In genomic region chr1:212514056-212514614, GRCh38 we compare ENCODE assay signal across 8 cellular contexts.
DNase-seq lines count a peak whose midpoint lies in the region; ATAC-seq and TF ChIP-seq lines count a peak whose summit lies in the region.

No MANE protein-coding gene starts in this region.

- peak overlapping the region in 8 of 10 donors; percentile 29 to 78 (median 56) for H3K4me3 Mint-ChIP-seq in naive thymus-derived CD4-positive, alpha-beta T cell

- peaks cover 1 to 13% (median 6%) of the 10 kb centered on the region in 7 donors for H3K4me1 Mint-ChIP-seq in naive thymus-derived CD4-positive, alpha-beta T cell

- H3K27ac Mint-ChIP-seq in naive thymus-derived CD4-positive, alpha-beta T cell: no peak overlapping the region

- no peaks in the 10 kb centered on the region for H3K9me3 ChIP-seq in naive thymus-derived CD4-positive, alpha-beta T cell (ENCODE audit: control insufficient read depth in 2 of 3, low read length in 3 of 3)

- peak; percentile 77 for DNase-seq in DMS79 treated with DMSO at 0.1 percent for 48 hours (lab: John Stamatoyannopoulos, UW)
- peak in 2 of 3 experiments; percentile 64 to 87 for DNase-seq in NCI-H1417 (lab: John Stamatoyannopoulos, UW)
- no peak for DNase-seq in coronary artery (ENCODE audit: low spot score)
- DNase-seq in naive thymus-derived CD4-positive, alpha-beta T cell: peak in 2 of 9 donors; percentile 8 to 14
- no peak for DNase-seq in middle frontal gyrus (ENCODE audit: extremely low spot score, low spot score)

- peak overlapping the region; percentile 60 for H3K4me3 ChIP-seq in coronary artery
- H3K4me3 ChIP-seq in naive thymus-derived CD4-positive, alpha-beta T cell (ENCODE audit: low read length): no peak overlapping the region

- POLR2A ChIA-PET in naive thymus-derived CD4-positive, alpha-beta T cell (lab: Charles Lee): no interaction called here

- TF ChIP-seq CTCF in coronary artery (IDR thresholded peaks at IDR 0.05): no peak

- peaks cover 0 to 2% (median 0%) of the 10 kb centered on the region in 11 donors for H3K9me3 Mint-ChIP-seq in naive thymus-derived CD4-positive, alpha-beta T cell

- intact Hi-C loops in naive thymus-derived CD4-positive, alpha-beta T cell (cut with micrococcal nuclease): no loop called here

- H3K27ac ChIP-seq in coronary artery: no peak overlapping the region
- H3K27ac ChIP-seq in naive thymus-derived CD4-positive, alpha-beta T cell (ENCODE audit: low read depth, low read length): no peak overlapping the region

- H3K27me3 Mint-ChIP-seq in naive thymus-derived CD4-positive, alpha-beta T cell: peaks cover 50 to 76% (median 57%) of the 10 kb centered on the region in 5 donors

- peaks cover 0 to 4% (median 0%) of the 10 kb centered on the region in 5 donors for H3K36me3 Mint-ChIP-seq in naive thymus-derived CD4-positive, alpha-beta T cell

- CTCF ChIA-PET in naive thymus-derived CD4-positive, alpha-beta T cell (lab: Charles Lee): no interaction called here

- ATAC-seq in naive thymus-derived CD4-positive, alpha-beta T cell: peak; percentile 34
- ATAC-seq in HG02763 (IDR thresholded peaks at IDR 0.05; ENCODE audit: unreplicated experiment) (no peak), GM21717 (IDR thresholded peaks at IDR 0.05; ENCODE audit: unreplicated experiment) (no peak), HG02981 (IDR thresholded peaks at IDR 0.05; ENCODE audit: unreplicated experiment) (no peak)

- H3K36me3 ChIP-seq in naive thymus-derived CD4-positive, alpha-beta T cell (ENCODE audit: control insufficient read depth in 2 of 3, insufficient read depth in 3 of 3, low read length in 3 of 3): no peaks in the 10 kb centered on the region

- H3K27me3 ChIP-seq in naive thymus-derived CD4-positive, alpha-beta T cell (ENCODE audit: control insufficient read depth in 2 of 2, insufficient read depth in 2 of 2, low read length in 2 of 2): peaks cover 0 to 7% of the 10 kb centered on the region in 2 donors

- peaks cover 0 to 8% of the 10 kb centered on the region in 2 donors for H3K4me1 ChIP-seq in naive thymus-derived CD4-positive, alpha-beta T cell (ENCODE audit: control insufficient read depth in 2 of 2, insufficient read depth in 2 of 2, low read length in 2 of 2)

Comparison
In these comparisons a context has a peak if more than half of its experiments do, and no peak if none do; other contexts are left out.
1. DNase-seq: peak in DMS79 treated with DMSO at 0.1 percent for 48 hours (single experiment) and NCI-H1417 (2 of 3); none in coronary artery (single experiment) and middle frontal gyrus (single experiment).